ENCODE assay signal across 8 cellular contexts in the genomic region with DNA sequence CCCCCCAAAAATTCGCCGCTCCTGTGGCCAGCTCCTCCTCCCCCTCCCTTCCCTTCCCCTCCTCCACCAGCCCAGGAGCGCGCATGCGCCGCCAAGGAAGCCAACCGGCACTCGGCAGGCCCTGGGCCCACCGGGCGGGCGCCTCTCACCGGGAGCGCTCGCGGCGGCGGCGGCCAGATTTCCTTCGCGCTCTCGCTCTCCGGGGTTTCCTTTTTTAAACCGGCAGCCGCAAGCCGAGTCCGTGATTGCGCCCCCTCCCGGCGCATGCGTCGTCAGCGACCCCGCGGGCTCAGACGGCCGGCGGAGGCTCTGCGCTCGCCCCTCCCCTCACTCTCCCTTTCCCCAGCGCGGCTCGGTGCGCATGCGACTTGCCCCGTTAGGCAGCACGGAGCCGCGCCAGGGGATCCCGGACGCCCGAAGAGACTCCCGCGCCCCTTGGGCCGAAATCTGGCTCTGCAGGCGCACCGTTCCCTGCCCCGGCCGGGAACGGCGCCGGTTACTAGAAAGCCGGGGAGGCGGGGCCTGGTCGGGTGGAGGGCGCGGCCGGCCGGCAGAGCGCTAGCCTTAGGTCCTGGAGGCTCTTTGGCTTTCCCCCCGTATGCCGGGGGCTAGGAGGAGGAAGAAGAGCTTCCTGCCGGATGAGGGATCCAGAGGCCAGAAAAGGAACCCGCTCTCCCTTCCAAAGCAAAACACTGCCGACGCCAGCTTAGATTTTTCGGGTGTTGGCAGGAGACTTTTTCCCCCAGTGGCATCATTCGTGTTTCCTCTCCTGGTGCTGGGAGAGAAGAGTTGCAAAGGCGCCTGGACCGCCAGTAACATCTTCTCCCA. TPM values are rescaled to one million over a fixed set of nuclear protein-coding genes. Genes with fewer than 3 reads are reported as not detected.
DNase-seq lines count a peak whose midpoint lies in the region; ATAC-seq and TF ChIP-seq lines count a peak whose summit lies in the region.

A gene with protein sequence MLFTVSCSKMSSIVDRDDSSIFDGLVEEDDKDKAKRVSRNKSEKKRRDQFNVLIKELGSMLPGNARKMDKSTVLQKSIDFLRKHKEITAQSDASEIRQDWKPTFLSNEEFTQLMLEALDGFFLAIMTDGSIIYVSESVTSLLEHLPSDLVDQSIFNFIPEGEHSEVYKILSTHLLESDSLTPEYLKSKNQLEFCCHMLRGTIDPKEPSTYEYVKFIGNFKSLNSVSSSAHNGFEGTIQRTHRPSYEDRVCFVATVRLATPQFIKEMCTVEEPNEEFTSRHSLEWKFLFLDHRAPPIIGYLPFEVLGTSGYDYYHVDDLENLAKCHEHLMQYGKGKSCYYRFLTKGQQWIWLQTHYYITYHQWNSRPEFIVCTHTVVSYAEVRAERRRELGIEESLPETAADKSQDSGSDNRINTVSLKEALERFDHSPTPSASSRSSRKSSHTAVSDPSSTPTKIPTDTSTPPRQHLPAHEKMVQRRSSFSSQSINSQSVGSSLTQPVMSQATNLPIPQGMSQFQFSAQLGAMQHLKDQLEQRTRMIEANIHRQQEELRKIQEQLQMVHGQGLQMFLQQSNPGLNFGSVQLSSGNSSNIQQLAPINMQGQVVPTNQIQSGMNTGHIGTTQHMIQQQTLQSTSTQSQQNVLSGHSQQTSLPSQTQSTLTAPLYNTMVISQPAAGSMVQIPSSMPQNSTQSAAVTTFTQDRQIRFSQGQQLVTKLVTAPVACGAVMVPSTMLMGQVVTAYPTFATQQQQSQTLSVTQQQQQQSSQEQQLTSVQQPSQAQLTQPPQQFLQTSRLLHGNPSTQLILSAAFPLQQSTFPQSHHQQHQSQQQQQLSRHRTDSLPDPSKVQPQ (minus strand): TSS at position 277 of the 828 bp plus-strand sequence. CDS start 64,124 bp downstream, outside the sequence.

- intact Hi-C loops in mucosa of descending colon (cut with DNase I, micrococcal nuclease) = no loop called here

- H3K36me3 ChIP-seq in HUES6 (ENCODE audit: control insufficient read depth, insufficient read depth, low read length) (no peaks in the 10 kb centered on the region), NT2/D1 (ENCODE audit: insufficient read depth, insufficient read length, low read length) (no peaks in the 10 kb centered on the region), mucosa of descending colon (ENCODE audit: low read depth) (no peaks in the 10 kb centered on the region)

- H3K4me3 ChIP-seq in HUES6 (ENCODE audit: low read depth, low read length) = peak within 1 kb of the TSS; percentile 86
- H3K4me3 ChIP-seq in NT2/D1 (ENCODE audit: insufficient read length, low read depth) = peak within 1 kb of the TSS; percentile 61
- H3K4me3 ChIP-seq in epithelial cell of esophagus (ENCODE audit: low read length) = peak within 1 kb of the TSS; percentile 70
- H3K4me3 ChIP-seq in mucosa of descending colon = peak within 1 kb of the TSS; percentile 98

- ATAC-seq in GM21423 (IDR thresholded peaks at IDR 0.05; ENCODE audit: unreplicated experiment) (peak; percentile 70), mucosa of descending colon (peak; percentile 87)

- H3K27me3 ChIP-seq in HUES6 (ENCODE audit: control insufficient read depth, insufficient read depth, low read length) (no peaks in the 10 kb centered on the region), NT2/D1 (ENCODE audit: insufficient read depth, insufficient read length) (no peaks in the 10 kb centered on the region)

- H3K4me1 ChIP-seq in HUES6 (ENCODE audit: control insufficient read depth, insufficient read depth, low read length) = peaks cover 32% of the 10 kb centered on the region
- no peaks in the 10 kb centered on the region for H3K4me1 ChIP-seq in NT2/D1 (ENCODE audit: insufficient read depth, insufficient read length)
- peaks cover 15% of the 10 kb centered on the region for H3K4me1 ChIP-seq in mucosa of descending colon (ENCODE audit: low read depth)

- H3K27ac ChIP-seq in HUES6 (ENCODE audit: low read depth, low read length) = peak within 1 kb of the TSS; percentile 92

- DNase-seq in DMS 273 (lab: John Stamatoyannopoulos, UW; ENCODE audit: unreplicated experiment) = peak; percentile 94
- peak; percentile 75 for DNase-seq in NT2/D1 (ENCODE audit: low read depth, low spot score)
- peak; percentile 79 for DNase-seq in activated T-cell treated with anti-CD3 and anti-CD28 coated beads for 24 hours (ENCODE audit: low read depth)
- DNase-seq in epithelial cell of esophagus (ENCODE audit: low read depth) = peak; percentile 85
- DNase-seq in mucosa of descending colon = peak; percentile 85 to 92 (median 90)
- peak; percentile 73 for DNase-seq in stimulated activated CD8-positive, alpha-beta memory T cell treated with anti-CD3 and anti-CD28 coated beads, Interleukin-4, amount 100 ng/mL, for 24 hours (ENCODE audit: low read depth)

- TF ChIP-seq CTCF in epithelial cell of esophagus (IDR thresholded peaks at IDR 0.05; ENCODE audit: insufficient read depth, low read depth, low read length, missing control alignments) (peak; percentile 3), mucosa of descending colon (IDR thresholded peaks at IDR 0.05) (peak; percentile 59)

- peak within 1 kb of the TSS; percentile 85 for H3K9ac ChIP-seq in HUES6 (ENCODE audit: low read length)
- H3K9ac ChIP-seq in NT2/D1 (ENCODE audit: insufficient read length, low read depth) = peak within 1 kb of the TSS; percentile 85

- H3K9me3 ChIP-seq in HUES6 (ENCODE audit: control insufficient read depth, insufficient read depth, low read depth, low read length) (no peaks in the 10 kb centered on the region), NT2/D1 (ENCODE audit: insufficient read depth, low read length) (no peaks in the 10 kb centered on the region), mucosa of descending colon (no peaks in the 10 kb centered on the region)

RNA-seq across cellular contexts. Expression of the gene that starts here (rescaled TPM):
- 10 to 100 TPM; 17.4 to 33.1 (median 25.3) TPM for total RNA-seq in mucosa of descending colon

Comparison
In these comparisons a context has a peak if more than half of its experiments do, and no peak if none do; other contexts are left out.
1. Peak in every context shown above with its lines: DNase-seq, ATAC-seq, H3K4me3 ChIP-seq and H3K27ac ChIP-seq.